ENCODE assay signal across 14 cellular contexts in genomic region chr5:166722939-166723338, GRCh38.
DNase-seq lines count a peak whose midpoint lies in the region; ATAC-seq and TF ChIP-seq lines count a peak whose summit lies in the region.
"Had no signal": no experiment of that assay in that cellular context is flagged by ENCODE, and none has a peak within 500 bp of the region (broad histone marks: within the 10 kb centered on the region; RNA-seq: fewer than 3 reads in every experiment).

No MANE protein-coding gene starts in this region.

- no peak overlapping the region for H3K4me3 Mint-ChIP-seq in activated T-helper 17 cell treated with anti-CD3 and anti-CD28 coated beads, Interleukin-2, amount 50 U/mL, for 72 hours
- no peak overlapping the region for H3K4me3 Mint-ChIP-seq in activated CD4-positive, alpha-beta T cell treated with anti-CD3 and anti-CD28 coated beads, Interleukin-2, amount 10 ng/mL, durations not matched to agents 24 days and 14 days
- no peak overlapping the region for H3K4me3 Mint-ChIP-seq in type B pancreatic cell

- TF ChIP-seq CTCF in type B pancreatic cell (conservative IDR thresholded peaks at IDR 0.05), result no peak

- H3K9me3 Mint-ChIP-seq in activated T-helper 17 cell treated with anti-CD3 and anti-CD28 coated beads, Interleukin-2, amount 50 U/mL, for 72 hours, result peaks cover 7% of the 10 kb centered on the region
- peaks cover 17% of the 10 kb centered on the region for H3K9me3 Mint-ChIP-seq in activated CD4-positive, alpha-beta T cell treated with anti-CD3 and anti-CD28 coated beads, Interleukin-2, amount 10 ng/mL, durations not matched to agents 24 days and 14 days
- H3K9me3 Mint-ChIP-seq in type B pancreatic cell, result no peaks in the 10 kb centered on the region

- intact Hi-C loops in activated CD4-positive, alpha-beta T cell treated with anti-CD3 and anti-CD28 coated beads, Interleukin-2, amount 10 ng/mL, durations not matched to agents 24 days and 14 days (cut with micrococcal nuclease), result no loop called here

- no peaks in the 10 kb centered on the region for H3K36me3 Mint-ChIP-seq in activated T-helper 17 cell treated with anti-CD3 and anti-CD28 coated beads, Interleukin-2, amount 50 U/mL, for 72 hours (ENCODE audit: low read depth)
- H3K36me3 Mint-ChIP-seq in activated CD4-positive, alpha-beta T cell treated with anti-CD3 and anti-CD28 coated beads, Interleukin-2, amount 10 ng/mL, durations not matched to agents 24 days and 14 days (ENCODE audit: low read depth), result no peaks in the 10 kb centered on the region
- H3K36me3 Mint-ChIP-seq in type B pancreatic cell, result peaks cover 3% of the 10 kb centered on the region

- no peaks in the 10 kb centered on the region for H3K4me1 Mint-ChIP-seq in activated T-helper 17 cell treated with anti-CD3 and anti-CD28 coated beads, Interleukin-2, amount 50 U/mL, for 72 hours
- H3K4me1 Mint-ChIP-seq in activated CD4-positive, alpha-beta T cell treated with anti-CD3 and anti-CD28 coated beads, Interleukin-2, amount 10 ng/mL, durations not matched to agents 24 days and 14 days, result no peaks in the 10 kb centered on the region
- H3K4me1 Mint-ChIP-seq in type B pancreatic cell (ENCODE audit: unreplicated experiment), result no peaks in the 10 kb centered on the region

- peak; percentile 28 for ATAC-seq in activated T-helper 17 cell treated with anti-CD3 and anti-CD28 coated beads, Interleukin-2, amount 50 U/mL, for 72 hours (replicated peaks)
- no peak for ATAC-seq in GM18519 (IDR thresholded peaks at IDR 0.05; ENCODE audit: low FRiP score, unreplicated experiment)
- no peak for ATAC-seq in HG03108 (IDR thresholded peaks at IDR 0.05; ENCODE audit: unreplicated experiment)

- H3K27me3 Mint-ChIP-seq in activated T-helper 17 cell treated with anti-CD3 and anti-CD28 coated beads, Interleukin-2, amount 50 U/mL, for 72 hours, result no peaks in the 10 kb centered on the region
- no peaks in the 10 kb centered on the region for H3K27me3 Mint-ChIP-seq in activated CD4-positive, alpha-beta T cell treated with anti-CD3 and anti-CD28 coated beads, Interleukin-2, amount 10 ng/mL, durations not matched to agents 24 days and 14 days
- H3K27me3 Mint-ChIP-seq in type B pancreatic cell, result no peaks in the 10 kb centered on the region

- DNase-seq in COLO829 (ENCODE audit: low spot score) (peak; percentile 20), M059J (ENCODE audit: low read depth) (peak; percentile 15), islet precursor cell (peak; percentile 81), type B pancreatic cell (ENCODE audit: extremely low spot score, unreplicated experiment) (no peak)
- DNase-seq in activated CD4-positive, alpha-beta T cell treated with anti-CD3 and anti-CD28 coated beads, Interleukin-2, amount 10 ng/mL, durations not matched to agents 24 days and 14 days, result no peak
- DNase-seq: amygdala; BE2C; effector CD8-positive, alpha-beta T cell; hippocampal formation; midbrain; NCI-H2171 had no signal

- no peak overlapping the region for H3K27ac Mint-ChIP-seq in activated T-helper 17 cell treated with anti-CD3 and anti-CD28 coated beads, Interleukin-2, amount 50 U/mL, for 72 hours
- no peak overlapping the region for H3K27ac Mint-ChIP-seq in activated CD4-positive, alpha-beta T cell treated with anti-CD3 and anti-CD28 coated beads, Interleukin-2, amount 10 ng/mL, durations not matched to agents 24 days and 14 days
- H3K27ac Mint-ChIP-seq in type B pancreatic cell, result no peak overlapping the region

Comparison
In these comparisons a context has a peak if more than half of its experiments do, and no peak if none do; other contexts are left out.
1. DNase-seq: peak in COLO829 (single experiment), M059J (single experiment) and islet precursor cell (single experiment); none in activated CD4-positive, alpha-beta T cell treated with anti-CD3 and anti-CD28 coated beads, Interleukin-2, amount 10 ng/mL, durations not matched to agents 24 days and 14 days (single experiment) and type B pancreatic cell (single experiment).